Comparison of ENCODE assay signal across 19 cellular contexts in the genomic region with DNA sequence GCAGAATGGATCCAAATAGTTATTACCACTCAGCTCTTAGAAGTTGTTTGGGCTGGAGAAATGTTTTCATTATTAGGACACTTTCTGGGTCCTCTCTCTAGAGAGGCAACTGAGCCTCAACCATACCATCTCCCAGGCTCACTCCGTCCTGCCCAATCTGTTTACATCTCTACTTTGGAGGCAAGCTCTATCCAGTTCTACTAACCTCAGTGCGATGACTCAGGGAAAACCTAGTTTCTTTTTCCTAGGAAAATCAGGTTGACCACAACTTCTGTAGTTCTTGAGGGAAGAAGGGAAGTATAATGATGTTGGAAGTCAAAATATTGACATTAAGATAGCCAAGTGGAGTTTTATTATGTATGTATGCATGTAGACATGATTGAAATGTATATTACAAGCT. TPM values are rescaled to one million over a fixed set of nuclear protein-coding genes. Genes with fewer than 3 reads are reported as not detected.
DNase-seq lines count a peak whose midpoint lies in the region; ATAC-seq and TF ChIP-seq lines count a peak whose summit lies in the region.
"Had no signal": no experiment of that assay in that cellular context is flagged by ENCODE, and none has a peak within 500 bp of the region (broad histone marks: within the 10 kb centered on the region; RNA-seq: fewer than 3 reads in every experiment).

No MANE protein-coding gene starts in this region.

- H3K36me3 Mint-ChIP-seq in GM23338 (ENCODE audit: low read depth) = no peaks in the 10 kb centered on the region; the same call in 2 of the 3 replicates

- H3K4me1 Mint-ChIP-seq in GM23338 = peaks cover 26% of the 10 kb centered on the region

- H3K27me3 ChIP-seq in GM23338 (ENCODE audit: insufficient read depth) = no peaks in the 10 kb centered on the region
- H3K27me3 ChIP-seq in fibroblast of lung (ENCODE audit: control insufficient read depth, insufficient read depth, low read length) = no peaks in the 10 kb centered on the region
- H3K27me3 ChIP-seq: pancreas, testis had no signal

- no peaks in the 10 kb centered on the region for H3K36me3 ChIP-seq in GM23338 (ENCODE audit: insufficient read depth)
- peaks cover 2% of the 10 kb centered on the region for H3K36me3 ChIP-seq in fibroblast of lung (ENCODE audit: control insufficient read depth, insufficient read depth, low read length)
- H3K36me3 ChIP-seq: pancreas had no signal

- H3K27ac Mint-ChIP-seq in GM23338 = peak overlapping the region; percentile 46; the same call in 1 of the 2 replicates
- H3K27ac Mint-ChIP-seq: activated CD4-positive, alpha-beta memory T cell treated with anti-CD3 and anti-CD28 coated beads for 36 hours; activated naive CD8-positive, alpha-beta T cell treated with anti-CD3 and anti-CD28 coated beads, Interleukin-2, amount 50 U/mL, for 24 hours had no signal

- TF ChIP-seq CTCF in GM23338 (conservative IDR thresholded peaks at IDR 0.05; ENCODE audit: low read depth in 2 of 2) = no peak
- no peak for TF ChIP-seq CTCF in VCaP (conservative IDR thresholded peaks at IDR 0.05)
- no peak for TF ChIP-seq CTCF in fibroblast of lung (conservative IDR thresholded peaks at IDR 0.05 in 1 of 2, IDR thresholded peaks at IDR 0.05 in 1 of 2; ENCODE audit: low read depth in 1 of 2, low read length in 2 of 2)

- H3K27me3 Mint-ChIP-seq in GM23338 (ENCODE audit: insufficient read depth, low read depth, poor library complexity) = no peaks in the 10 kb centered on the region
- H3K27me3 Mint-ChIP-seq: activated CD4-positive, alpha-beta memory T cell treated with anti-CD3 and anti-CD28 coated beads for 36 hours; activated naive CD8-positive, alpha-beta T cell treated with anti-CD3 and anti-CD28 coated beads, Interleukin-2, amount 50 U/mL, for 24 hours had no signal

- no peaks in the 10 kb centered on the region for H3K9me3 Mint-ChIP-seq in GM23338
- H3K9me3 Mint-ChIP-seq: activated CD4-positive, alpha-beta memory T cell treated with anti-CD3 and anti-CD28 coated beads for 36 hours; activated naive CD8-positive, alpha-beta T cell treated with anti-CD3 and anti-CD28 coated beads, Interleukin-2, amount 50 U/mL, for 24 hours had no signal

- H3K4me3 Mint-ChIP-seq in GM23338 = no peak overlapping the region
- H3K4me3 Mint-ChIP-seq: activated CD4-positive, alpha-beta memory T cell treated with anti-CD3 and anti-CD28 coated beads for 36 hours; activated naive CD8-positive, alpha-beta T cell treated with anti-CD3 and anti-CD28 coated beads, Interleukin-2, amount 50 U/mL, for 24 hours had no signal

- H3K4me1 ChIP-seq in GM23338 (ENCODE audit: insufficient read depth) = no peaks in the 10 kb centered on the region
- peaks cover 7% of the 10 kb centered on the region for H3K4me1 ChIP-seq in fibroblast of lung (ENCODE audit: control insufficient read depth, extremely low read depth, insufficient read depth, low read length)
- H3K4me1 ChIP-seq: testis had no signal

- no peak for ATAC-seq in GM23338
- no peak for ATAC-seq in HG02884 (IDR thresholded peaks at IDR 0.05; ENCODE audit: unreplicated experiment)
- ATAC-seq: activated naive CD8-positive, alpha-beta T cell treated with anti-CD3 and anti-CD28 coated beads, Interleukin-2, amount 50 U/mL, for 24 hours; left lobe of liver; pancreas had no signal

- peaks cover 56% of the 10 kb centered on the region for H3K79me2 ChIP-seq in GM23338 (replicated peaks; ENCODE audit: insufficient read depth)
- peaks cover 71% of the 10 kb centered on the region for H3K79me2 ChIP-seq in fibroblast of lung (ENCODE audit: control insufficient read depth, insufficient read depth, low read length)

- DNase-seq in GM23338 (ENCODE audit: low spot score) (no peak), fibroblast of lung (ENCODE audit: low read depth in 2 of 2) (peak; percentile 41 to 81), renal cortical epithelial cell (ENCODE audit: low read depth) (peak; percentile 81), NOMO-1 treated with DMSO at 0.1 percent for 48 hours (lab: John Stamatoyannopoulos, UW; ENCODE audit: unreplicated experiment) (no peak), mesenteric fat pad (ENCODE audit: low spot score) (no peak)
- no peak for DNase-seq in activated naive CD4-positive, alpha-beta T cell (lab: John Stamatoyannopoulos, UW)
- DNase-seq: activated CD4-positive, alpha-beta memory T cell treated with anti-CD3 and anti-CD28 coated beads for 36 hours; activated naive CD8-positive, alpha-beta T cell treated with anti-CD3 and anti-CD28 coated beads, Interleukin-2, amount 50 U/mL, for 24 hours; activated T-cell treated with anti-CD3 and anti-CD28 coated beads, Interleukin-2, amount 50 U/mL, for 48 hours; effector memory CD4-positive, alpha-beta T cell; NCI-H1436 treated with DMSO at 0.1 percent for 48 hours; pancreas; RPMI8226; stimulated activated CD4-positive, alpha-beta T cell treated with anti-CD3 and anti-CD28 coated beads, Interleukin-4, amount 100 ng/mL, for 24 hours; testis had no signal

- no peak overlapping the region for H3K4me2 ChIP-seq in GM23338
- H3K4me2 ChIP-seq in fibroblast of lung (ENCODE audit: extremely low read depth, insufficient read depth, low read length) = no peak overlapping the region

- H2AFZ ChIP-seq in GM23338 (no peak overlapping the region), fibroblast of lung (ENCODE audit: low read length) (no peak overlapping the region)

- H3K27ac ChIP-seq in GM23338 (ENCODE audit: low read depth) (no peak overlapping the region), VCaP (peak overlapping the region; percentile 5; the same call in 1 of the 2 replicates), fibroblast of lung (ENCODE audit: insufficient read depth, low read length) (no peak overlapping the region)
- H3K27ac ChIP-seq: pancreas, skin epidermis, testis had no signal

- H3K9me2 ChIP-seq in GM23338 (ENCODE audit: insufficient read depth) = no peaks in the 10 kb centered on the region

- H3K4me3 ChIP-seq in GM23338 (no peak overlapping the region), fibroblast of lung (replicated peaks in 1 of 4; ENCODE audit: control extremely low read depth in 1 of 4, insufficient read depth in 1 of 4, low read depth in 3 of 4, low read length in 4 of 4) (no peak overlapping the region)
- H3K4me3 ChIP-seq: pancreas, skin epidermis, testis had no signal

- H4K20me1 ChIP-seq in GM23338 (replicated peaks; ENCODE audit: insufficient read depth) (peaks cover 2% of the 10 kb centered on the region; the same call in 1 of the 2 replicates), fibroblast of lung (ENCODE audit: control insufficient read depth, extremely low read depth, insufficient read depth, low read length) (no peaks in the 10 kb centered on the region)

- H3K9me3 ChIP-seq in fibroblast of lung (ENCODE audit: control insufficient read depth, insufficient read depth, low read depth, low read length) = no peaks in the 10 kb centered on the region
- H3K9me3 ChIP-seq: pancreas, testis had no signal

- no peak overlapping the region for H3K9ac ChIP-seq in fibroblast of lung (ENCODE audit: insufficient read depth, low read length)

- H3F3A ChIP-seq in GM23338 (replicated peaks; ENCODE audit: low read depth) = no peaks in the 10 kb centered on the region

TF ChIP-seq in GM23338, 12 proteins besides CTCF, POLR2A, EP300 and RAD21:
- no peak for TF ChIP-seq EZH2 (IDR thresholded peaks at IDR 0.05; ENCODE audit: low read depth, unreplicated experiment)
- TF ChIP-seq, protein P1, sequence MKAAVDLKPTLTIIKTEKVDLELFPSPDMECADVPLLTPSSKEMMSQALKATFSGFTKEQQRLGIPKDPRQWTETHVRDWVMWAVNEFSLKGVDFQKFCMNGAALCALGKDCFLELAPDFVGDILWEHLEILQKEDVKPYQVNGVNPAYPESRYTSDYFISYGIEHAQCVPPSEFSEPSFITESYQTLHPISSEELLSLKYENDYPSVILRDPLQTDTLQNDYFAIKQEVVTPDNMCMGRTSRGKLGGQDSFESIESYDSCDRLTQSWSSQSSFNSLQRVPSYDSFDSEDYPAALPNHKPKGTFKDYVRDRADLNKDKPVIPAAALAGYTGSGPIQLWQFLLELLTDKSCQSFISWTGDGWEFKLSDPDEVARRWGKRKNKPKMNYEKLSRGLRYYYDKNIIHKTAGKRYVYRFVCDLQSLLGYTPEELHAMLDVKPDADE (IDR thresholded peaks at IDR 0.05) = no peak
- no peak for TF ChIP-seq ZNF331 (CRISPR knock-in tag; IDR thresholded peaks at IDR 0.05; ENCODE audit: low read depth)
- TF ChIP-seq, protein P2, sequence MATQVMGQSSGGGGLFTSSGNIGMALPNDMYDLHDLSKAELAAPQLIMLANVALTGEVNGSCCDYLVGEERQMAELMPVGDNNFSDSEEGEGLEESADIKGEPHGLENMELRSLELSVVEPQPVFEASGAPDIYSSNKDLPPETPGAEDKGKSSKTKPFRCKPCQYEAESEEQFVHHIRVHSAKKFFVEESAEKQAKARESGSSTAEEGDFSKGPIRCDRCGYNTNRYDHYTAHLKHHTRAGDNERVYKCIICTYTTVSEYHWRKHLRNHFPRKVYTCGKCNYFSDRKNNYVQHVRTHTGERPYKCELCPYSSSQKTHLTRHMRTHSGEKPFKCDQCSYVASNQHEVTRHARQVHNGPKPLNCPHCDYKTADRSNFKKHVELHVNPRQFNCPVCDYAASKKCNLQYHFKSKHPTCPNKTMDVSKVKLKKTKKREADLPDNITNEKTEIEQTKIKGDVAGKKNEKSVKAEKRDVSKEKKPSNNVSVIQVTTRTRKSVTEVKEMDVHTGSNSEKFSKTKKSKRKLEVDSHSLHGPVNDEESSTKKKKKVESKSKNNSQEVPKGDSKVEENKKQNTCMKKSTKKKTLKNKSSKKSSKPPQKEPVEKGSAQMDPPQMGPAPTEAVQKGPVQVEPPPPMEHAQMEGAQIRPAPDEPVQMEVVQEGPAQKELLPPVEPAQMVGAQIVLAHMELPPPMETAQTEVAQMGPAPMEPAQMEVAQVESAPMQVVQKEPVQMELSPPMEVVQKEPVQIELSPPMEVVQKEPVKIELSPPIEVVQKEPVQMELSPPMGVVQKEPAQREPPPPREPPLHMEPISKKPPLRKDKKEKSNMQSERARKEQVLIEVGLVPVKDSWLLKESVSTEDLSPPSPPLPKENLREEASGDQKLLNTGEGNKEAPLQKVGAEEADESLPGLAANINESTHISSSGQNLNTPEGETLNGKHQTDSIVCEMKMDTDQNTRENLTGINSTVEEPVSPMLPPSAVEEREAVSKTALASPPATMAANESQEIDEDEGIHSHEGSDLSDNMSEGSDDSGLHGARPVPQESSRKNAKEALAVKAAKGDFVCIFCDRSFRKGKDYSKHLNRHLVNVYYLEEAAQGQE (IDR thresholded peaks at IDR 0.05; ENCODE audit: unreplicated experiment) = no peak

RNA-seq across cellular contexts. Expression of a gene that starts 40.4 kb away (rescaled TPM):
- total RNA-seq in GM23338 (2014; rRNA removed; shearing (Covaris generic)) = 35.2 and 36.2 TPM in 2 replicates
- polyA plus RNA-seq in GM23338 (2016; fragmentation: Nextera tagmentation; extraction: Ambion mirVana) (18.1 and 23.0 TPM in 2 replicates), fibroblast of lung (55.9 and 124 TPM in 2 replicates)
- total RNA-seq in fibroblast of lung (69.0 and 89.6 TPM in 2 replicates), renal cortical epithelial cell (83.2 and 95.5 TPM in 2 replicates), mesenteric fat pad (210 TPM)
- polyA plus RNA-seq in fibroblast of lung (2012) = 20.2 and 70.2 TPM in 2 replicates
- 1,083 and 1,760 TPM in 2 replicates for polyA minus RNA-seq in fibroblast of lung (ENCODE audit: low replicate concordance)

Comparison
In these comparisons a context has a peak if more than half of its experiments do, and no peak if none do; other contexts are left out.
1. DNase-seq: peak in fibroblast of lung (2 of 2) and renal cortical epithelial cell (single experiment); none in GM23338 (single experiment), NOMO-1 treated with DMSO at 0.1 percent for 48 hours (single experiment), activated naive CD4-positive, alpha-beta T cell (0 of 4) and mesenteric fat pad (single experiment).